1 cellular context compared by ENCODE assay signal in genomic region chr19:35331551-35332214, GRCh38.
TF ChIP-seq lines count a peak whose summit lies in the region.

No MANE protein-coding gene starts in this region.

TF ChIP-seq in GM12878, 131 proteins besides CTCF, POLR2A, EP300 and RAD21:
- TF ChIP-seq SMAD1 (IDR thresholded peaks at IDR 0.05; ENCODE audit: low read depth, partially characterized antibody) = no peak
- TF ChIP-seq MLLT1 (IDR thresholded peaks at IDR 0.05) = peak; percentile 14; the same call in 1 of the 2 replicates
- 0 out of 2 replicates have a peak, but pooled peaks have one; percentile 10 for TF ChIP-seq SMAD5 (IDR thresholded peaks at IDR 0.05; ENCODE audit: low read depth)
- peak; percentile 47; the same call in 1 of the 2 replicates for TF ChIP-seq POLR2AphosphoS5 (IDR thresholded peaks at IDR 0.05; ENCODE audit: low read length)
- TF ChIP-seq NFYA (IDR thresholded peaks at IDR 0.05; ENCODE audit: borderline replicate concordance, low read depth, low read length) = no peak
- no peak for TF ChIP-seq PAX8 (IDR thresholded peaks at IDR 0.05)
- no peak for TF ChIP-seq RBBP5 (conservative IDR thresholded peaks at IDR 0.05)
- no peak for TF ChIP-seq CREB1 (IDR thresholded peaks at IDR 0.05; ENCODE audit: low read depth)
- peak; percentile 59; the same call in 1 of the 2 replicates for TF ChIP-seq ZNF687 (IDR thresholded peaks at IDR 0.05)
- TF ChIP-seq HDGF (IDR thresholded peaks at IDR 0.05) = 0 out of 2 replicates have a peak, but pooled peaks have one; percentile 40
- no peak for TF ChIP-seq YBX1 (IDR thresholded peaks at IDR 0.05)
- no peak for TF ChIP-seq KAT2A (conservative IDR thresholded peaks at IDR 0.05; ENCODE audit: control insufficient read depth, low read depth, low read length)
- no peak for TF ChIP-seq BCL11A (IDR thresholded peaks at IDR 0.05; ENCODE audit: low read depth, low read length)
- 0 out of 2 replicates have a peak, but pooled peaks have one; percentile 21 for TF ChIP-seq POLR2AphosphoS2 (IDR thresholded peaks at IDR 0.05; ENCODE audit: low read depth, low read length)
- TF ChIP-seq PAX5 (IDR thresholded peaks at IDR 0.05; ENCODE audit: borderline replicate concordance, low read depth, low read length) = 0 out of 2 replicates have a peak, but pooled peaks have one; percentile 19
- no peak for TF ChIP-seq TAF1 (IDR thresholded peaks at IDR 0.05; ENCODE audit: borderline replicate concordance, low read depth, low read length)
- TF ChIP-seq SUPT20H (IDR thresholded peaks at IDR 0.05; ENCODE audit: borderline replicate concordance, control insufficient read depth, low read depth, low read length) = no peak
- TF ChIP-seq, protein P1, sequence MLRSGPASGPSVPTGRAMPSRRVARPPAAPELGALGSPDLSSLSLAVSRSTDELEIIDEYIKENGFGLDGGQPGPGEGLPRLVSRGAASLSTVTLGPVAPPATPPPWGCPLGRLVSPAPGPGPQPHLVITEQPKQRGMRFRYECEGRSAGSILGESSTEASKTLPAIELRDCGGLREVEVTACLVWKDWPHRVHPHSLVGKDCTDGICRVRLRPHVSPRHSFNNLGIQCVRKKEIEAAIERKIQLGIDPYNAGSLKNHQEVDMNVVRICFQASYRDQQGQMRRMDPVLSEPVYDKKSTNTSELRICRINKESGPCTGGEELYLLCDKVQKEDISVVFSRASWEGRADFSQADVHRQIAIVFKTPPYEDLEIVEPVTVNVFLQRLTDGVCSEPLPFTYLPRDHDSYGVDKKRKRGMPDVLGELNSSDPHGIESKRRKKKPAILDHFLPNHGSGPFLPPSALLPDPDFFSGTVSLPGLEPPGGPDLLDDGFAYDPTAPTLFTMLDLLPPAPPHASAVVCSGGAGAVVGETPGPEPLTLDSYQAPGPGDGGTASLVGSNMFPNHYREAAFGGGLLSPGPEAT (IDR thresholded peaks at IDR 0.05; ENCODE audit: low read depth) = 0 out of 2 replicates have a peak, but pooled peaks have one; percentile 38
